ENCODE assay signal across 20 cellular contexts in genomic region chr9:81693639-81694378, GRCh38. TPM values are rescaled to one million over a fixed set of nuclear protein-coding genes. Genes with fewer than 3 reads are reported as not detected.
DNase-seq lines count a peak whose midpoint lies in the region; ATAC-seq and TF ChIP-seq lines count a peak whose summit lies in the region.
"Had no signal": no experiment of that assay in that cellular context is flagged by ENCODE, and none has a peak within 500 bp of the region (broad histone marks: within the 10 kb centered on the region; RNA-seq: fewer than 3 reads in every experiment).

No MANE protein-coding gene starts in this region.

- no peak for TF ChIP-seq POLR2A in GM18505 (IDR thresholded peaks at IDR 0.05; ENCODE audit: borderline replicate concordance, extremely low read depth, insufficient read depth, insufficient read length)

- H3K27ac ChIP-seq in hepatocyte, result peak overlapping the region; percentile 1
- H3K27ac ChIP-seq: foreskin keratinocyte, lower lobe of right lung, WERI-Rb-1 had no signal

- no peaks in the 10 kb centered on the region for H3K9me3 ChIP-seq in hepatocyte (ENCODE audit: low read depth)
- H3K9me3 ChIP-seq: lower lobe of right lung had no signal

- POLR2A ChIA-PET in activated CD4-positive, alpha-beta T cell treated with anti-CD3 and anti-CD28 coated beads, Interleukin-2, amount 10 ng/mL, durations not matched to agents 7 days and 5 days (lab: Charles Lee), result no interaction called here

- H3K9me2 ChIP-seq in hepatocyte (replicated peaks; ENCODE audit: insufficient read depth), result no peaks in the 10 kb centered on the region

- DNase-seq in activated naive CD4-positive, alpha-beta T cell treated with anti-CD3 and anti-CD28 coated beads, Interleukin-2, amount 10 ng/mL, durations not matched to agents 7 days and 5 days, result no peak
- no peak for DNase-seq in activated naive CD4-positive, alpha-beta T cell treated with Interleukin-2 at 50 U/mL for 16 hours
- DNase-seq in astrocyte of the cerebellum (ENCODE audit: low read depth) (peak; percentile 72), hepatocyte (ENCODE audit: low spot score) (no peak)
- no peak for DNase-seq in activated CD4-positive, alpha-beta T cell treated with anti-CD3 and anti-CD28 coated beads for 4 hours
- no peak for DNase-seq in activated CD4-positive, alpha-beta T cell treated with anti-CD3 and anti-CD28 coated beads, Interleukin-2, amount 10 ng/mL, durations not matched to agents 7 days and 5 days
- DNase-seq: 8988T; activated CD4-positive, alpha-beta T cell treated with anti-CD3 and anti-CD28 coated beads, Interleukin-2, amount 50 U/mL, for 48 hours; activated effector memory CD4-positive, alpha-beta T cell treated with Interleukin-2 at 50 U/mL for 16 hours; activated naive CD8-positive, alpha-beta T cell treated with anti-CD3 and anti-CD28 coated beads, Interleukin-2, amount 50 U/mL, for 24 hours; cortex of kidney; foreskin keratinocyte; lower lobe of right lung; stimulated activated CD4-positive, alpha-beta T cell treated with anti-CD3 and anti-CD28 coated beads, Interleukin-1b, Interleukin-23, amount 100 ng/mL, for 48 hours; WERI-Rb-1 had no signal

- WGBS in hepatocyte (ENCODE audit: low lambda C conversion rate, missing lambda C conversion rate), result 39% methylated on average over 6 of the region's 6 CpGs

- peaks cover 5% of the 10 kb centered on the region for H3K36me3 Mint-ChIP-seq in activated naive CD4-positive, alpha-beta T cell treated with anti-CD3 and anti-CD28 coated beads, Interleukin-2, amount 10 ng/mL, durations not matched to agents 7 days and 5 days
- H3K36me3 Mint-ChIP-seq in activated CD4-positive, alpha-beta T cell treated with anti-CD3 and anti-CD28 coated beads, Interleukin-2, amount 10 ng/mL, durations not matched to agents 7 days and 5 days (ENCODE audit: low read depth), result no peaks in the 10 kb centered on the region

- peaks cover 4% of the 10 kb centered on the region for H3K79me2 ChIP-seq in hepatocyte

- peak overlapping the region; percentile 1 for H2AFZ ChIP-seq in hepatocyte

- ATAC-seq in GM18505 (IDR thresholded peaks at IDR 0.05; ENCODE audit: unreplicated experiment) (no peak), GM21576 (IDR thresholded peaks at IDR 0.05; ENCODE audit: unreplicated experiment) (no peak)
- ATAC-seq: activated naive CD8-positive, alpha-beta T cell treated with anti-CD3 and anti-CD28 coated beads, Interleukin-2, amount 50 U/mL, for 24 hours; foreskin keratinocyte; GM12878; HepG2; lower lobe of right lung had no signal

- CTCF ChIA-PET in activated naive CD4-positive, alpha-beta T cell treated with anti-CD3 and anti-CD28 coated beads, Interleukin-2, amount 10 ng/mL, durations not matched to agents 7 days and 5 days (lab: Charles Lee), result no interaction called here
- CTCF ChIA-PET in activated CD4-positive, alpha-beta T cell treated with anti-CD3 and anti-CD28 coated beads, Interleukin-2, amount 10 ng/mL, durations not matched to agents 7 days and 5 days (lab: Charles Lee), result no interaction called here

- peaks cover 26% of the 10 kb centered on the region for H3K27me3 Mint-ChIP-seq in activated naive CD4-positive, alpha-beta T cell treated with anti-CD3 and anti-CD28 coated beads, Interleukin-2, amount 10 ng/mL, durations not matched to agents 7 days and 5 days
- peaks cover 25% of the 10 kb centered on the region for H3K27me3 Mint-ChIP-seq in activated CD4-positive, alpha-beta T cell treated with anti-CD3 and anti-CD28 coated beads, Interleukin-2, amount 10 ng/mL, durations not matched to agents 7 days and 5 days

- H3K9me3 Mint-ChIP-seq in activated naive CD4-positive, alpha-beta T cell treated with anti-CD3 and anti-CD28 coated beads, Interleukin-2, amount 10 ng/mL, durations not matched to agents 7 days and 5 days, result no peaks in the 10 kb centered on the region
- no peaks in the 10 kb centered on the region for H3K9me3 Mint-ChIP-seq in activated CD4-positive, alpha-beta T cell treated with anti-CD3 and anti-CD28 coated beads, Interleukin-2, amount 10 ng/mL, durations not matched to agents 7 days and 5 days
- H3K9me3 Mint-ChIP-seq: activated naive CD8-positive, alpha-beta T cell treated with anti-CD3 and anti-CD28 coated beads, Interleukin-2, amount 50 U/mL, for 24 hours had no signal

- no peak overlapping the region for H3K4me3 Mint-ChIP-seq in activated naive CD4-positive, alpha-beta T cell treated with anti-CD3 and anti-CD28 coated beads, Interleukin-2, amount 10 ng/mL, durations not matched to agents 7 days and 5 days
- H3K4me3 Mint-ChIP-seq in activated CD4-positive, alpha-beta T cell treated with anti-CD3 and anti-CD28 coated beads, Interleukin-2, amount 10 ng/mL, durations not matched to agents 7 days and 5 days, result no peak overlapping the region
- H3K4me3 Mint-ChIP-seq: activated naive CD8-positive, alpha-beta T cell treated with anti-CD3 and anti-CD28 coated beads, Interleukin-2, amount 50 U/mL, for 24 hours; B cell had no signal

- peak overlapping the region; percentile 46 for H3K27ac Mint-ChIP-seq in activated naive CD4-positive, alpha-beta T cell treated with anti-CD3 and anti-CD28 coated beads, Interleukin-2, amount 10 ng/mL, durations not matched to agents 7 days and 5 days
- H3K27ac Mint-ChIP-seq in activated CD4-positive, alpha-beta T cell treated with anti-CD3 and anti-CD28 coated beads, Interleukin-2, amount 10 ng/mL, durations not matched to agents 7 days and 5 days, result no peak overlapping the region
- H3K27ac Mint-ChIP-seq: activated naive CD8-positive, alpha-beta T cell treated with anti-CD3 and anti-CD28 coated beads, Interleukin-2, amount 50 U/mL, for 24 hours; B cell had no signal

- no peaks in the 10 kb centered on the region for H4K20me1 ChIP-seq in hepatocyte (ENCODE audit: insufficient read depth, poor library complexity, severe bottlenecking)

- TF ChIP-seq CTCF in astrocyte of the cerebellum (IDR thresholded peaks at IDR 0.05; ENCODE audit: low read depth, low read length, missing control alignments) (no peak), hepatocyte (IDR thresholded peaks at IDR 0.05; ENCODE audit: poor library complexity) (no peak)

- H3K27me3 ChIP-seq in hepatocyte, result no peaks in the 10 kb centered on the region
- H3K27me3 ChIP-seq: foreskin keratinocyte had no signal

- no peak overlapping the region for H3K4me3 ChIP-seq in astrocyte of the cerebellum (ENCODE audit: low read depth, low read length)
- no peak overlapping the region for H3K4me3 ChIP-seq in hepatocyte
- H3K4me3 ChIP-seq: GM12878, lower lobe of right lung had no signal

- H3K4me1 ChIP-seq in hepatocyte (ENCODE audit: insufficient read depth), result peaks cover 19% of the 10 kb centered on the region
- H3K4me1 ChIP-seq: foreskin keratinocyte had no signal

- H3K4me1 Mint-ChIP-seq in activated naive CD4-positive, alpha-beta T cell treated with anti-CD3 and anti-CD28 coated beads, Interleukin-2, amount 10 ng/mL, durations not matched to agents 7 days and 5 days, result peaks cover 9% of the 10 kb centered on the region
- H3K4me1 Mint-ChIP-seq in activated CD4-positive, alpha-beta T cell treated with anti-CD3 and anti-CD28 coated beads, Interleukin-2, amount 10 ng/mL, durations not matched to agents 7 days and 5 days, result peaks cover 10% of the 10 kb centered on the region

- H3K4me2 ChIP-seq in hepatocyte, result peak overlapping the region; percentile 59

- in situ Hi-C loops in astrocyte of the cerebellum (cut with HindIII; ENCODE audit: low sequenced_read_pairs), result loop anchor here (25.0 kb wide), 2 partner anchors 918 to 1082 kb away; no protein-coding TSS in a partner anchor

- no peaks in the 10 kb centered on the region for H3K36me3 ChIP-seq in hepatocyte (replicated peaks; ENCODE audit: insufficient read depth, low read depth)
- H3K36me3 ChIP-seq: lower lobe of right lung, WERI-Rb-1 had no signal

RNA-seq across cellular contexts. Expression of gene TLE1, which starts 4.5 kb away (rescaled TPM):
- 100 TPM in 2 replicates for total RNA-seq in hepatocyte
- polyA plus RNA-seq in hepatocyte, result 117 TPM in 2 replicates
- under 1 TPM; 0.37 to 0.75 TPM for total RNA-seq in activated CD4-positive, alpha-beta T cell treated with anti-CD3 and anti-CD28 coated beads, Interleukin-2, amount 10 ng/mL, durations not matched to agents 7 days and 5 days

Comparison
In these comparisons a context has a peak if more than half of its experiments do, and no peak if none do; other contexts are left out.
1. RNA of gene TLE1, which starts 4.5 kb away (total RNA-seq): 100 TPM in hepatocyte; 0.37 to 0.75 TPM in activated CD4-positive, alpha-beta T cell treated with anti-CD3 and anti-CD28 coated beads, Interleukin-2, amount 10 ng/mL, durations not matched to agents 7 days and 5 days; every median in the first group is over 10 times any median in the second.